7 cellular contexts compared by ENCODE assay signal in the genomic region with DNA sequence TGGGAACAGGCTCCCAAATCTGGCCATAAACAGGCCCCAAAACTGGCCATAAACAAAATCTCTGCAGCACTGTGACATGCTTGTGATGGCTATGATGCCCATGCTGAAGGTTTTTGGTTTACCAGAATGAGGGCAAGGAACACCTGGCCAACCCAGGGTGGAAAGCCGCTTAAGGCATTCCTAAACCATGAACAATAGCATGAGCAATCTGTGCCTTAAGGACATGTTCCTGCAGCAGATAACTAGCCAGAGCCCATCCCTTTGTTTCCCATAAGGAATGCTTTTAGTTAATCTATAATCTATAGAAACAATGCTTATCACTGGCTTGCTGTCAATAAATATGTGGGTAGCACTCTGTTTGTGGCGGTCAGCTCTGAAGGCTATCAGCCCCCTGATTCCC. TPM values are rescaled to one million over a fixed set of nuclear protein-coding genes. Genes with fewer than 3 reads are reported as not detected.
DNase-seq lines count a peak whose midpoint lies in the region; ATAC-seq, FAIRE-seq and TF ChIP-seq lines count a peak whose summit lies in the region.
"Not testable (repeated sequence)": the region's sequence is repeated elsewhere in the genome, so short reads cannot be mapped to it uniquely, and the experiment has no call there.

No MANE protein-coding gene starts in this region.

- DNase-seq in M059J (ENCODE audit: low read depth) = peak; percentile 18
- DNase-seq in activated effector memory CD4-positive, alpha-beta T cell treated with anti-CD3 and anti-CD28 coated beads, Interleukin-2, amount 50 U/mL, for 16 hours = peak; percentile 12
- DNase-seq in bronchial epithelial cell (ENCODE audit: low read depth) = peak; percentile 42
- DNase-seq in epithelial cell of esophagus (ENCODE audit: low read depth) = peak; percentile 56
- DNase-seq in foreskin keratinocyte = peak in 1 of 2 donors; percentile 72
- peak; percentile 43 for DNase-seq in right atrium auricular region (ENCODE audit: low spot score)
- not testable (repeated sequence) for DNase-seq in HepG2 (ENCODE audit: low spot score)

- WGBS in HepG2 (ENCODE audit: low lambda C conversion rate) = 51% methylated on average over 2 of the region's 2 CpGs

- H3K27ac ChIP-seq in foreskin keratinocyte; right atrium auricular region; HepG2 (ENCODE audit: extremely low read length, insufficient read depth, low read length): not testable (repeated sequence)

- ATAC-seq in foreskin keratinocyte = peak; percentile 25
- ATAC-seq in HepG2 = not testable (repeated sequence)

- CTCF ChIA-PET in HepG2 (lab: Yijun Ruan, JAX; ENCODE audit: low intra/inter-chr PET ratio, low total read pairs) = not testable (repeated sequence)

- H3K27me3 ChIP-seq in bronchial epithelial cell (ENCODE audit: control insufficient read depth, insufficient read depth, low read length); foreskin keratinocyte; right atrium auricular region; HepG2 (ENCODE audit: control insufficient read depth in 1 of 2, insufficient read depth in 2 of 2, low read length in 2 of 2): not testable (repeated sequence)

- not testable (repeated sequence) for FAIRE-seq in bronchial epithelial cell (lab: Jason Lieb, UNC); HepG2 (lab: Jason Lieb, UNC)

- not testable (repeated sequence) for TF ChIP-seq CTCF in bronchial epithelial cell (IDR thresholded peaks at IDR 0.05; ENCODE audit: insufficient read depth, low read length, severe bottlenecking); epithelial cell of esophagus (IDR thresholded peaks at IDR 0.05; ENCODE audit: insufficient read depth, low read depth, low read length, missing control alignments); foreskin keratinocyte (conservative IDR thresholded peaks at IDR 0.05); right atrium auricular region (IDR thresholded peaks at IDR 0.05); HepG2 (CRISPR knock-in tag; IDR thresholded peaks at IDR 0.05)

- BruUV-seq in HepG2 (replicated peaks; lab: Mats Ljungman, UMichigan) = not testable (repeated sequence)

- not testable (repeated sequence) for H3K9ac ChIP-seq in HepG2 (ENCODE audit: insufficient read depth, low read depth, low read length)

- not testable (repeated sequence) for H3K4me1 ChIP-seq in foreskin keratinocyte, right atrium auricular region
- peaks cover 39% of the 10 kb centered on the region for H3K4me1 ChIP-seq in HepG2 (ENCODE audit: insufficient read depth, low read length)

- in situ Hi-C loops in HepG2 (cut with HindIII; ENCODE audit: extremely low pct_ligation_motif_present, low pct_unique_long_range_greater_than_20kb) = not testable (repeated sequence)

- POLR2A ChIA-PET in HepG2 (lab: Yijun Ruan, JAX) = not testable (repeated sequence)

- not testable (repeated sequence) for H3K9me3 ChIP-seq in right atrium auricular region
- H3K9me3 ChIP-seq in HepG2 (ENCODE audit: low read length) = peaks cover 16% of the 10 kb centered on the region

- not testable (repeated sequence) for H3K4me3 ChIP-seq in bronchial epithelial cell (ENCODE audit: low read depth, low read length); epithelial cell of esophagus (ENCODE audit: low read length); right atrium auricular region; HepG2 (replicated peaks in 1 of 3; ENCODE audit: insufficient read depth in 1 of 3, low read depth in 2 of 3, low read length in 3 of 3)

- not testable (repeated sequence) for H2AFZ ChIP-seq in HepG2 (ENCODE audit: low read length)

- not testable (repeated sequence) for H3K36me3 ChIP-seq in bronchial epithelial cell (ENCODE audit: control insufficient read depth, insufficient read depth, low read length); right atrium auricular region; HepG2 (replicated peaks in 1 of 2; ENCODE audit: control insufficient read depth in 1 of 2, insufficient read depth in 2 of 2, low read length in 2 of 2)

- TF ChIP-seq POLR2A in HepG2 (IDR thresholded peaks at IDR 0.05; ENCODE audit: insufficient read depth in 1 of 2, low read depth in 2 of 2, low read length in 2 of 2) = not testable (repeated sequence)

- not testable (repeated sequence) for TF ChIP-seq EP300 in HepG2 (IDR thresholded peaks at IDR 0.05; ENCODE audit: low read depth in 2 of 2, low read length in 2 of 2); HepG2 (CRISPR knock-in tag; IDR thresholded peaks at IDR 0.05; ENCODE audit: borderline replicate concordance)

- not testable (repeated sequence) for H4K20me1 ChIP-seq in HepG2 (ENCODE audit: insufficient read depth, low read length)

- not testable (repeated sequence) for H3K79me2 ChIP-seq in HepG2 (ENCODE audit: insufficient read depth, low read length)

- H3K4me2 ChIP-seq in HepG2 (ENCODE audit: low read depth, low read length) = not testable (repeated sequence)

- intact Hi-C loops in HepG2 (cut with micrococcal nuclease; ENCODE audit: unreplicated experiment) = not testable (repeated sequence)

- not testable (repeated sequence) for TF ChIP-seq RAD21 in HepG2 (CRISPR knock-in tag; IDR thresholded peaks at IDR 0.05)

TF ChIP-seq in HepG2, 621 proteins besides CTCF, POLR2A, EP300 and RAD21:
- peak; percentile 81 for TF ChIP-seq ZNF761 (CRISPR knock-in tag; conservative IDR thresholded peaks at IDR 0.05)
TF ChIP-seq in HepG2: peak in this region for 1; not testable (repeated sequence) for 620.

RNA-seq across cellular contexts. Expression of gene ZNF724, which starts 35.1 kb away (rescaled TPM):
- total RNA-seq in M059J (2014; rRNA removed; shearing (Covaris generic)) = 11.1 and 14.0 TPM in 2 replicates
- 0.79 and 1.9 TPM in 2 replicates for total RNA-seq in bronchial epithelial cell
- total RNA-seq in foreskin keratinocyte = 11.4 and 13.2 TPM in 2 replicates
- polyA plus RNA-seq in foreskin keratinocyte = 0.21 and 0.36 TPM in 2 replicates
- total RNA-seq in right atrium auricular region = 1 to 10 TPM; 1.4 TPM
- total RNA-seq in HepG2 (2016; rRNA removed; fragmentation: Illumina TruSeq; extraction: Trizol) = 15.0 and 19.8 TPM in 2 replicates
- total RNA-seq in HepG2 (2016; cell fraction: cytosol; rRNA removed; fragmentation: Illumina TruSeq; extraction: Trizol; ENCODE audit: low read depth) = 1.2 and 1.3 TPM in 2 replicates
- 14.7 and 20.5 TPM in 2 replicates for total RNA-seq in HepG2 (2016; cell fraction: insoluble cytoplasmic fraction; rRNA removed; fragmentation: Illumina TruSeq; extraction: Trizol)
- 4.5 and 5.8 TPM in 2 replicates for total RNA-seq in HepG2 (2016; cell fraction: membrane; rRNA removed; fragmentation: Illumina TruSeq; extraction: Trizol)
- 10.0 and 10.6 TPM in 2 replicates for total RNA-seq in HepG2 (2016; cell fraction: nucleus; rRNA removed; fragmentation: Illumina TruSeq; extraction: Trizol)
- 1.1 and 1.5 TPM in 2 replicates for polyA plus RNA-seq in HepG2 (2011; rRNA removed)
- polyA plus RNA-seq in HepG2 (2011; cell fraction: cytosol; rRNA removed) = 0.48 and 0.71 TPM in 2 replicates
- polyA plus RNA-seq in HepG2 (2011; cell fraction: nucleus; rRNA removed) = 1.1 and 1.5 TPM in 2 replicates
- polyA plus RNA-seq in HepG2 (2012) = 0.68 and 1.2 TPM in 2 replicates
- 0.08 TPM in 1 of 2 replicates, not detected in the other for polyA plus RNA-seq in HepG2 (2016; cell fraction: cytosol; fragmentation: Illumina TruSeq; extraction: Trizol; ENCODE audit: low read depth)
- 4.2 and 4.7 TPM in 2 replicates for polyA plus RNA-seq in HepG2 (2016; cell fraction: insoluble cytoplasmic fraction; fragmentation: Illumina TruSeq; extraction: Trizol; ENCODE audit: low read depth)
- polyA plus RNA-seq in HepG2 (2016; cell fraction: membrane; fragmentation: Illumina TruSeq; extraction: Trizol; ENCODE audit: low read depth) = 0.10 and 0.54 TPM in 2 replicates
- 2.7 and 3.8 TPM in 2 replicates for polyA plus RNA-seq in HepG2 (2016; cell fraction: nucleus; fragmentation: Illumina TruSeq; extraction: Trizol; ENCODE audit: insufficient read depth, low read depth)
- 6.3 TPM in 1 of 2 replicates, not detected in the other for polyA minus RNA-seq in HepG2 (2011; rRNA and poly(A)+ RNA removed; ENCODE audit: low replicate concordance)
- 4.6 and 6.9 TPM in 2 replicates for polyA minus RNA-seq in HepG2 (2011; cell fraction: cytosol; rRNA and poly(A)+ RNA removed)
- polyA minus RNA-seq in HepG2 (2011; cell fraction: nucleus; rRNA and poly(A)+ RNA removed) = 8.7 and 9.0 TPM in 2 replicates
